Comparison of ENCODE assay signal across 9 cellular contexts in genomic region chr10:101130984-101131961, GRCh38. TPM values are rescaled to one million over a fixed set of nuclear protein-coding genes. Genes with fewer than 3 reads are reported as not detected.
DNase-seq lines count a peak whose midpoint lies in the region; ATAC-seq and TF ChIP-seq lines count a peak whose summit lies in the region.
"Had no signal": no experiment of that assay in that cellular context is flagged by ENCODE, and none has a peak within 500 bp of the region (broad histone marks: within the 10 kb centered on the region; RNA-seq: fewer than 3 reads in every experiment).

TSS of gene TLX1 (plus strand) at chr10:101131300. CDS start at chr10:101131542, 242 bp downstream.

- H3K4me3 ChIP-seq in Panc1 (ENCODE audit: low read depth in 2 of 2, low read length in 2 of 2) (peak within 1 kb of the TSS; percentile 37 to 45), thymus (ENCODE audit: low read length) (peak within 1 kb of the TSS; percentile 32)

- no peak for DNase-seq in activated T-cell treated with anti-CD3 and anti-CD28 coated beads, Interleukin-2, amount 50 U/mL, for 4 hours
- no peak for DNase-seq in activated T-cell treated with anti-CD3 and anti-CD28 coated beads, Interleukin-2, amount 50 U/mL, for 1 hour
- DNase-seq in Panc1 (ENCODE audit: low read depth, low spot score): no peak
- peak; percentile 67 for DNase-seq in iPS-NIHi11 (ENCODE audit: low spot score)
- DNase-seq in NK-92 treated with Interleukin-12 subunit alpha and Interleukin-12 subunit beta, amount 100 ng/mL, for 24 hours (lab: John Stamatoyannopoulos, UW): no peak
- DNase-seq in stimulated activated CD4-positive, alpha-beta T cell treated with anti-CD3 and anti-CD28 coated beads, Interleukin-4, amount 100 ng/mL, for 24 hours: no peak

- no peaks in the 10 kb centered on the region for H3K9me3 ChIP-seq in Panc1 (ENCODE audit: control insufficient read depth, insufficient read depth, low read depth, low read length)
- H3K9me3 ChIP-seq in thymus (ENCODE audit: control insufficient read depth): no peaks in the 10 kb centered on the region

- CTCF ChIA-PET in Panc1 (lab: Charles Lee): interaction anchor here (0.5 to 1.5 kb wide), 3 partner anchors 11 to 90 kb away, joined by 4 to 10 read pairs (median 6); no protein-coding TSS in a partner anchor

- H3K27me3 ChIP-seq in Panc1 (ENCODE audit: control insufficient read depth, insufficient read depth, low read length) (peaks cover 23% of the 10 kb centered on the region), thymus (ENCODE audit: control insufficient read depth, insufficient read depth) (peaks cover 78% of the 10 kb centered on the region)

- no TSS peak for BruUV-seq in Panc1 (replicated peaks; lab: Mats Ljungman, UMichigan)

- intact Hi-C loops in Panc1 (cut with micrococcal nuclease; ENCODE audit: unreplicated experiment): no loop called here

- POLR2A ChIA-PET in Panc1 (lab: Charles Lee): interaction anchor here (0.6 to 0.7 kb wide), 2 partner anchors 36 to 109 kb away, joined by 3 to 5 read pairs; no protein-coding TSS in a partner anchor

- peak; percentile 42 to 47 for ATAC-seq in activated T-cell treated with anti-CD3 and anti-CD28 coated beads, Interleukin-2, amount 50 U/mL, for 4 hours
- ATAC-seq in Panc1: peak; percentile 57
- ATAC-seq in GM21786 (IDR thresholded peaks at IDR 0.05; ENCODE audit: unreplicated experiment): no peak

- no peaks in the 10 kb centered on the region for H3K36me3 Mint-ChIP-seq in activated T-cell treated with anti-CD3 and anti-CD28 coated beads, Interleukin-2, amount 50 U/mL, for 4 hours (ENCODE audit: insufficient read depth)

- TF ChIP-seq CTCF in Panc1 (IDR thresholded peaks at IDR 0.05): no peak

- no peaks in the 10 kb centered on the region for H3K36me3 ChIP-seq in Panc1 (ENCODE audit: control insufficient read depth, insufficient read depth, low read length)
- H3K36me3 ChIP-seq in thymus (ENCODE audit: control insufficient read depth, insufficient read depth): no peaks in the 10 kb centered on the region

- H3K4me1 ChIP-seq in Panc1 (ENCODE audit: control insufficient read depth, insufficient read depth, low read length): no peaks in the 10 kb centered on the region; the same call in 1 of the 2 replicates
- H3K4me1 ChIP-seq in thymus (ENCODE audit: control insufficient read depth, insufficient read depth, low read length): peaks cover 6% of the 10 kb centered on the region

- H3K4me3 Mint-ChIP-seq in activated T-cell treated with anti-CD3 and anti-CD28 coated beads, Interleukin-2, amount 50 U/mL, for 4 hours: peak within 1 kb of the TSS; percentile 54

- in situ Hi-C loops in Panc1 (cut with HindIII; ENCODE audit: low pct_unique_long_range_greater_than_20kb, low sequenced_read_pairs): no loop called here

- no peaks in the 10 kb centered on the region for H3K9me3 Mint-ChIP-seq in activated T-cell treated with anti-CD3 and anti-CD28 coated beads, Interleukin-2, amount 50 U/mL, for 4 hours

- H3K27me3 Mint-ChIP-seq in activated T-cell treated with anti-CD3 and anti-CD28 coated beads, Interleukin-2, amount 50 U/mL, for 4 hours (ENCODE audit: low read depth): peaks cover 82% of the 10 kb centered on the region

- H3K27ac ChIP-seq in Panc1 (ENCODE audit: low read length): no peak within 1 kb of the TSS
- no peak within 1 kb of the TSS for H3K27ac ChIP-seq in thymus (ENCODE audit: low read depth)

- WGBS in thymus: 1% methylated on average over 83 of the region's 83 CpGs

- peaks cover 31% of the 10 kb centered on the region for H3K4me1 Mint-ChIP-seq in activated T-cell treated with anti-CD3 and anti-CD28 coated beads, Interleukin-2, amount 50 U/mL, for 4 hours (ENCODE audit: low read depth)

RNA-seq across cellular contexts. Expression of gene TLX1, which starts in this region (rescaled TPM):
- not detected for total RNA-seq in activated T-cell treated with anti-CD3 and anti-CD28 coated beads, Interleukin-2, amount 50 U/mL, for 4 hours
- total RNA-seq in Panc1 (2021; ENCODE audit: unreplicated experiment): 0.13 TPM
- polyA plus RNA-seq in Panc1 (2012; ENCODE audit: insufficient read length): 0.57 TPM
- 0.27 TPM for polyA plus RNA-seq in thymus
- total RNA-seq: HT-29 had no signal

Comparison
In these comparisons a context has a peak if more than half of its experiments do, and no peak if none do; other contexts are left out.
1. Peak in ATAC-seq in activated T-cell treated with anti-CD3 and anti-CD28 coated beads, Interleukin-2, amount 50 U/mL, for 4 hours; RNA of the gene not detected or under 1 TPM.
2. Peak in ATAC-seq and H3K4me3 ChIP-seq in Panc1; RNA of the gene not detected or under 1 TPM.